In the genomic region with DNA sequence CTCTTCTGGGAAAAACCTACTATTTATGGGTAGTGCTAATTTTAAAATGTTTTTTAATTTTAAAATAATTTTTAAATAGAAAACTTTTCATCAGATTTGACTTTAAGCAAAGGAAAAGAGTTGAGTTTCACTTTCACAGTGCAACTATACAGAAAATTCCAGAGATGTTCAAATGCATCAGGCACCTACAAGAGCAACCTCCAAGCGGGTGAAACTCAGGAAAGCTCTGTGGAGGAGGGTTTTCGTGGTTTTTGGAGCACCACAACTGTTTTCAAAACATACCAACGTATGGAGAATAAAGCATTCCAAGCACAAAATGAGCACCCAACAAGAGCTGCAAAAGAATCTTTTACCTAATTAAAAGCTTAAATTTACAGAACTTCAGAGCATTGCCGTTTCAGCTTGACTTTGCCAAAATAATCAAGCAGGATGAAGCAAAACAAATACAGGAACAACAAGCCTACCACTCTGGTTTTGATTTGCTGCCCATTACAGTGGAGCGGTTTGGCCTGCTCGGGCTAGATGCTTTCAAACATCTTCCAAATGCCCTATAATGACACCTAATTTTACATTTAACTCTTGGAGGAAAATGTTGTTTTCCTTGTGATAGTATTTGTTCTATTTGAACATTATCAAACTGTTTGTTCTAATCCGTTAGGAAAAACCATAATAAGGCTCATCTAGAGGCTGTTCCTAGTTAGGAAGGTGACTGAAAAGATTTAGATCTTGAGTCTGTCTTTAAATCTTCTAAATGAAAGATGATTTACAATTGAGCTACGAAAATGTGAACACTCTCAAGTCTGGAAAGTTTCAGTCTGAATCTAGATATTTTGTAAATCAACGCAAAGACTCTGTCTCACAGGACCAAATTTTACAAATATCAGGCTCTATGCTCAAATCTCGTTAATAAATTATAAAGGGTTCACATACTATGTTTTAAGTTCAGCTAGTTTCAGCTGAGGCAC, we compare ENCODE assay signal across 20 cellular contexts. TPM values are rescaled to one million over a fixed set of nuclear protein-coding genes. Genes with fewer than 3 reads are reported as not detected.
DNase-seq lines count a peak whose midpoint lies in the region; ATAC-seq and TF ChIP-seq lines count a peak whose summit lies in the region.
"Had no signal": no experiment of that assay in that cellular context is flagged by ENCODE, and none has a peak within 500 bp of the region (broad histone marks: within the 10 kb centered on the region; RNA-seq: fewer than 3 reads in every experiment).

No MANE protein-coding gene starts in this region.

- peaks cover 0 to 7% (median 5%) of the 10 kb centered on the region in 3 donors for H3K4me1 Mint-ChIP-seq in T-cell
- H3K4me1 Mint-ChIP-seq: H9 had no signal

- no peak overlapping the region for H3K4me3 ChIP-seq in BLaER1
- no peak overlapping the region for H3K4me3 ChIP-seq in LNCaP clone FGC (ENCODE audit: low read depth, low read length)
- no peak overlapping the region for H3K4me3 ChIP-seq in lower lobe of right lung
- H3K4me3 ChIP-seq: gastrocnemius medialis had no signal

- no peak overlapping the region for H3K4me3 Mint-ChIP-seq in T-cell
- H3K4me3 Mint-ChIP-seq: H9 had no signal

- H3K4me1 ChIP-seq in BLaER1 (peaks cover 29% of the 10 kb centered on the region), lower lobe of right lung (no peaks in the 10 kb centered on the region), foreskin keratinocyte (no peaks in the 10 kb centered on the region)
- H3K4me1 ChIP-seq: gastrocnemius medialis had no signal

- no peaks in the 10 kb centered on the region for H3K36me3 ChIP-seq in BLaER1
- no peaks in the 10 kb centered on the region for H3K36me3 ChIP-seq in lower lobe of right lung
- H3K36me3 ChIP-seq: gastrocnemius medialis had no signal

- DNase-seq in LNCaP clone FGC (ENCODE audit: low read depth): peak; percentile 67
- peak; percentile 39 for DNase-seq in amniotic epithelial cell (ENCODE audit: low read depth)
- no peak for DNase-seq in lower lobe of right lung
- DNase-seq in T-cell: no peak
- DNase-seq in foreskin keratinocyte: no peak
- DNase-seq: activated naive CD4-positive, alpha-beta T cell; AML-193; aorta; Calu3; gastrocnemius medialis; H9; left ventricle myocardium superior; MM.1S; NCI-H1694 treated with DMSO at 0.1 percent for 48 hours; NCI-H446 treated with DMSO at 0.1 percent for 48 hours; stimulated activated CD4-positive, alpha-beta T cell treated with anti-CD3 and anti-CD28 coated beads, Interleukin-2, amount 100 ng/mL, for 48 hours had no signal

- H3K4me2 ChIP-seq in BLaER1: peak overlapping the region; percentile 35; the same call in 1 of the 2 replicates

- no peaks in the 10 kb centered on the region for H3K9me3 Mint-ChIP-seq in T-cell
- H3K9me3 Mint-ChIP-seq: H9 had no signal

- ATAC-seq in lower lobe of right lung (no peak), T-cell (replicated peaks in 1 of 4) (no peak), foreskin keratinocyte (no peak), HG03135 (IDR thresholded peaks at IDR 0.05; ENCODE audit: unreplicated experiment) (no peak), GM18502 (IDR thresholded peaks at IDR 0.05; ENCODE audit: poor library complexity, unreplicated experiment) (no peak)
- ATAC-seq: gastrocnemius medialis, left ventricle myocardium superior had no signal

- POLR2A ChIA-PET in T-cell (lab: Charles Lee): no interaction called here

- CTCF ChIA-PET in T-cell (lab: Charles Lee): interaction anchor here in 1 of 2 donors (0.5 kb wide), 1 partner anchor 165 kb away, joined by 5 read pairs; no protein-coding TSS in a partner anchor

- peaks cover 35 to 46% of the 10 kb centered on the region in 2 donors for H3K27me3 Mint-ChIP-seq in T-cell

- no peaks in the 10 kb centered on the region for H4K20me1 ChIP-seq in BLaER1

- no peaks in the 10 kb centered on the region for H3K27me3 ChIP-seq in BLaER1
- H3K27me3 ChIP-seq in lower lobe of right lung (ENCODE audit: low read depth): peaks cover 5% of the 10 kb centered on the region
- peaks cover 37% of the 10 kb centered on the region for H3K27me3 ChIP-seq in foreskin keratinocyte

- TF ChIP-seq CTCF in LNCaP clone FGC (IDR thresholded peaks at IDR 0.05; ENCODE audit: control insufficient read depth, extremely low read depth, insufficient read depth) (no peak), lower lobe of right lung (IDR thresholded peaks at IDR 0.05) (no peak), foreskin keratinocyte (conservative IDR thresholded peaks at IDR 0.05) (no peak)

- H3K9me3 ChIP-seq in BLaER1: no peaks in the 10 kb centered on the region
- H3K9me3 ChIP-seq in lower lobe of right lung: no peaks in the 10 kb centered on the region
- H3K9me3 ChIP-seq: gastrocnemius medialis had no signal

- no peak overlapping the region for H3K9ac ChIP-seq in BLaER1

- H3K27ac ChIP-seq in BLaER1 (no peak overlapping the region), lower lobe of right lung (peak overlapping the region; percentile 4), foreskin keratinocyte (no peak overlapping the region)
- H3K27ac ChIP-seq: gastrocnemius medialis had no signal

- no peaks in the 10 kb centered on the region for H3K36me3 Mint-ChIP-seq in T-cell

- intact Hi-C loops in lower lobe of right lung (cut with DNase I): no loop called here

- H3K27ac Mint-ChIP-seq in T-cell: no peak overlapping the region
- H3K27ac Mint-ChIP-seq: H9 had no signal

RNA-seq across cellular contexts. Expression of a gene that starts 34.5 kb away (rescaled TPM):
- total RNA-seq in lower lobe of right lung (not detected), T-cell (not detected), foreskin keratinocyte (0.17 TPM in 1 of 2 replicates, not detected in the other)
- not detected in 2 replicates for polyA plus RNA-seq in foreskin keratinocyte
- total RNA-seq: aorta, Calu3, gastrocnemius medialis, H9, left ventricle myocardium superior, osteocyte had no signal

Comparison
In these comparisons a context has a peak if more than half of its experiments do, and no peak if none do; other contexts are left out.
1. DNase-seq: peak in LNCaP clone FGC (single experiment) and amniotic epithelial cell (single experiment); none in lower lobe of right lung (single experiment), T-cell (0 of 34) and foreskin keratinocyte (0 of 2).